7 cellular contexts compared by ENCODE assay signal in genomic region chr10:24724381-24725228, GRCh38. TPM values are rescaled to one million over a fixed set of nuclear protein-coding genes. Genes with fewer than 3 reads are reported as not detected.
A peak's percentile ranks its signal among the peaks of the same experiment; 100 is the strongest.
DNase-seq lines count a peak whose midpoint lies in the region; ATAC-seq lines count a peak whose summit lies in the region.

No MANE protein-coding gene starts in this region.

- peak; percentile 80 for ATAC-seq in GM18511 (IDR thresholded peaks at IDR 0.05; ENCODE audit: unreplicated experiment)
- peak; percentile 87 for ATAC-seq in HG03025 (IDR thresholded peaks at IDR 0.05; ENCODE audit: low FRiP score, unreplicated experiment)

- DNase-seq in NCI-H2029 treated with DMSO at 0.1 percent for 48 hours (lab: John Stamatoyannopoulos, UW) (peak; percentile 32), T1000 (lab: John Stamatoyannopoulos, UW) (peak; percentile 90), astrocyte of the hippocampus (ENCODE audit: low read depth, low spot score) (peak; percentile 99), hippocampal formation (lab: John Stamatoyannopoulos, UW) (peak; percentile 97 to 100), renal cortical epithelial cell (ENCODE audit: low read depth) (peak; percentile 92)

RNA-seq across cellular contexts. Expression of gene ARHGAP21, which starts 0.9 kb away (rescaled TPM):
- total RNA-seq in renal cortical epithelial cell = 72.2 and 77.6 TPM in 2 replicates

Comparison
In these comparisons a context has a peak if more than half of its experiments do, and no peak if none do; other contexts are left out.
1. Peak in every context shown above with its lines: DNase-seq and ATAC-seq.
2. DNase-seq: peak in every context shown above with its lines; median percentile 99 in astrocyte of the hippocampus; 98 in hippocampal formation; 92 in renal cortical epithelial cell; 90 in T1000; 32 in NCI-H2029 treated with DMSO at 0.1 percent for 48 hours.